ENCODE assay signal across 1 cellular context in the genomic region with DNA sequence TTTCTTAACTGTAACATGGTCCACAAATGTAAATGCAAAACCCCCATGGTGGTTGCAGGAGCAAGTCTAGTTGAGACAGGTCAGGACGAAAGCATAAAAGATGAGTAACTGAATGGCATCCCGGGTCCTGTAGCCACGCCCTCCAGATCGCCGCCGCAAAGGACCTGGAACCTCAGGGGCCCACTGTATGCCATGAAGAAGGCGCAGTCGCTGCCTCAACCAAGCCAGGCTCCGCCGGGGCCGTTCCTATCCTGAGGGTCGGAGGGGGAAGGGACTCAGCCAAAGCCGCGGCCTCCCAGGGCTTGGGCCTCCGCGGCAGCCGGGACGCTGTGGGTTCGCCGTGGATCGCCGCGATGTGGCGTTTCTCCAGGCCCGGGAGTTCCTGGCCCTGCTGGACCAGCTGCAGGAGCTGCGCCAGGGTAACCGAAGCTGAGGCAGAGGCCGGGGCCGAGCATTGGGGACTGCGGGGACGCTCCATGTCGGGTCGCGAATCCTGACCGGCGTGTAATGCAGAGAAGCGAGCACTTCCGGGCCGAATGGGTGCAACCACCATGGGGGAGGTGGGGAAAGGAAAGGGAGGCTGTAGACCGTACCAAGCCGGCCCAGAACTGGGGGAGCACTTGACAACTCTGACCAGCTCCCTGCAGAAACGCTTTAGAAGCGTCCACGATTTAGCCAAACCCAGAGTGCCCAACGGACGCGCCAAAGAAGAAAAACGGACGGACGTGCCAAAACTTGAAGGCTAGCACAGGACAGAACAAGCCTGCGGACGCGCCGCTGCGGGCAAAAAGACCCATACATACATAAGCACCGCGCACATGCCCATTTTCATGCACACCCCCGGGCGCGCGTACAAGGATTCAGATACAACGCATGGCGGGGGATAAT.
TF ChIP-seq lines count a peak whose summit lies in the region.

No MANE protein-coding gene starts in this region.

TF ChIP-seq in HepG2, 621 proteins besides CTCF, POLR2A, EP300 and RAD21 (continued from another document and continues in another):
- peak; percentile 95 for TF ChIP-seq ZNF780A (CRISPR knock-in tag; IDR thresholded peaks at IDR 0.05)
- TF ChIP-seq U2AF1 (optimal IDR thresholded peaks at IDR 0.05; ENCODE audit: low read depth, low read length), result peak; percentile 93
- TF ChIP-seq, protein P1, sequence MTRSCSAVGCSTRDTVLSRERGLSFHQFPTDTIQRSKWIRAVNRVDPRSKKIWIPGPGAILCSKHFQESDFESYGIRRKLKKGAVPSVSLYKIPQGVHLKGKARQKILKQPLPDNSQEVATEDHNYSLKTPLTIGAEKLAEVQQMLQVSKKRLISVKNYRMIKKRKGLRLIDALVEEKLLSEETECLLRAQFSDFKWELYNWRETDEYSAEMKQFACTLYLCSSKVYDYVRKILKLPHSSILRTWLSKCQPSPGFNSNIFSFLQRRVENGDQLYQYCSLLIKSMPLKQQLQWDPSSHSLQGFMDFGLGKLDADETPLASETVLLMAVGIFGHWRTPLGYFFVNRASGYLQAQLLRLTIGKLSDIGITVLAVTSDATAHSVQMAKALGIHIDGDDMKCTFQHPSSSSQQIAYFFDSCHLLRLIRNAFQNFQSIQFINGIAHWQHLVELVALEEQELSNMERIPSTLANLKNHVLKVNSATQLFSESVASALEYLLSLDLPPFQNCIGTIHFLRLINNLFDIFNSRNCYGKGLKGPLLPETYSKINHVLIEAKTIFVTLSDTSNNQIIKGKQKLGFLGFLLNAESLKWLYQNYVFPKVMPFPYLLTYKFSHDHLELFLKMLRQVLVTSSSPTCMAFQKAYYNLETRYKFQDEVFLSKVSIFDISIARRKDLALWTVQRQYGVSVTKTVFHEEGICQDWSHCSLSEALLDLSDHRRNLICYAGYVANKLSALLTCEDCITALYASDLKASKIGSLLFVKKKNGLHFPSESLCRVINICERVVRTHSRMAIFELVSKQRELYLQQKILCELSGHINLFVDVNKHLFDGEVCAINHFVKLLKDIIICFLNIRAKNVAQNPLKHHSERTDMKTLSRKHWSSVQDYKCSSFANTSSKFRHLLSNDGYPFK (CRISPR knock-in tag; IDR thresholded peaks at IDR 0.05; ENCODE audit: borderline replicate concordance), result peak; percentile 93
- TF ChIP-seq RBM22 (optimal IDR thresholded peaks at IDR 0.05; ENCODE audit: low read length), result peak; percentile 100
- TF ChIP-seq SOX5 (CRISPR knock-in tag; IDR thresholded peaks at IDR 0.05; ENCODE audit: borderline replicate concordance), result peak; percentile 53; the same call in 1 of the 2 replicates
- TF ChIP-seq ZBTB20 (CRISPR knock-in tag; IDR thresholded peaks at IDR 0.05; ENCODE audit: borderline replicate concordance, low read depth), result peak; percentile 91; the same call in 1 of the 2 replicates
- TF ChIP-seq, protein P2, sequence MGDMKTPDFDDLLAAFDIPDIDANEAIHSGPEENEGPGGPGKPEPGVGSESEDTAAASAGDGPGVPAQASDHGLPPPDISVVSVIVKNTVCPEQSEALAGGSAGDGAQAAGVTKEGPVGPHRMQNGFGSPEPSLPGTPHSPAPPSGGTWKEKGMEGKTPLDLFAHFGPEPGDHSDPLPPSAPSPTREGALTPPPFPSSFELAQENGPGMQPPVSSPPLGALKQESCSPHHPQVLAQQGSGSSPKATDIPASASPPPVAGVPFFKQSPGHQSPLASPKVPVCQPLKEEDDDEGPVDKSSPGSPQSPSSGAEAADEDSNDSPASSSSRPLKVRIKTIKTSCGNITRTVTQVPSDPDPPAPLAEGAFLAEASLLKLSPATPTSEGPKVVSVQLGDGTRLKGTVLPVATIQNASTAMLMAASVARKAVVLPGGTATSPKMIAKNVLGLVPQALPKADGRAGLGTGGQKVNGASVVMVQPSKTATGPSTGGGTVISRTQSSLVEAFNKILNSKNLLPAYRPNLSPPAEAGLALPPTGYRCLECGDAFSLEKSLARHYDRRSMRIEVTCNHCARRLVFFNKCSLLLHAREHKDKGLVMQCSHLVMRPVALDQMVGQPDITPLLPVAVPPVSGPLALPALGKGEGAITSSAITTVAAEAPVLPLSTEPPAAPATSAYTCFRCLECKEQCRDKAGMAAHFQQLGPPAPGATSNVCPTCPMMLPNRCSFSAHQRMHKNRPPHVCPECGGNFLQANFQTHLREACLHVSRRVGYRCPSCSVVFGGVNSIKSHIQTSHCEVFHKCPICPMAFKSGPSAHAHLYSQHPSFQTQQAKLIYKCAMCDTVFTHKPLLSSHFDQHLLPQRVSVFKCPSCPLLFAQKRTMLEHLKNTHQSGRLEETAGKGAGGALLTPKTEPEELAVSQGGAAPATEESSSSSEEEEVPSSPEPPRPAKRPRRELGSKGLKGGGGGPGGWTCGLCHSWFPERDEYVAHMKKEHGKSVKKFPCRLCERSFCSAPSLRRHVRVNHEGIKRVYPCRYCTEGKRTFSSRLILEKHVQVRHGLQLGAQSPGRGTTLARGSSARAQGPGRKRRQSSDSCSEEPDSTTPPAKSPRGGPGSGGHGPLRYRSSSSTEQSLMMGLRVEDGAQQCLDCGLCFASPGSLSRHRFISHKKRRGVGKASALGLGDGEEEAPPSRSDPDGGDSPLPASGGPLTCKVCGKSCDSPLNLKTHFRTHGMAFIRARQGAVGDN (CRISPR knock-in tag; IDR thresholded peaks at IDR 0.05), result peak; percentile 99
- TF ChIP-seq ZNF878 (CRISPR knock-in tag; IDR thresholded peaks at IDR 0.05), result peak; percentile 98
- TF ChIP-seq, protein P3, sequence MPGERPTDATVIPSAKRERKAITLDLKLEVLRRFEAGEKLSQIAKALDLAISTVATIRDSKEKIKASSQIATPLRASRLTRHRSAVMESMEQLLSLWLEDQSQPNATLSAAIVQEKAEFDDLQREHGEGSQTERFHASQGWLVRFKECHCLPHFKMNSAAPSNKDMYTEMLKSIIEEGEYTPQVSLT (CRISPR knock-in tag; IDR thresholded peaks at IDR 0.05; ENCODE audit: borderline replicate concordance, low read depth), result no peak
- peak; percentile 61; the same call in 1 of the 2 replicates for TF ChIP-seq ZSCAN20 (CRISPR knock-in tag; IDR thresholded peaks at IDR 0.05; ENCODE audit: borderline replicate concordance)
- peak; percentile 59 for TF ChIP-seq ZNF143 (CRISPR knock-in tag; IDR thresholded peaks at IDR 0.05)
- TF ChIP-seq ZNF451 (CRISPR knock-in tag; IDR thresholded peaks at IDR 0.05), result peak; percentile 98
- TF ChIP-seq, protein P4, sequence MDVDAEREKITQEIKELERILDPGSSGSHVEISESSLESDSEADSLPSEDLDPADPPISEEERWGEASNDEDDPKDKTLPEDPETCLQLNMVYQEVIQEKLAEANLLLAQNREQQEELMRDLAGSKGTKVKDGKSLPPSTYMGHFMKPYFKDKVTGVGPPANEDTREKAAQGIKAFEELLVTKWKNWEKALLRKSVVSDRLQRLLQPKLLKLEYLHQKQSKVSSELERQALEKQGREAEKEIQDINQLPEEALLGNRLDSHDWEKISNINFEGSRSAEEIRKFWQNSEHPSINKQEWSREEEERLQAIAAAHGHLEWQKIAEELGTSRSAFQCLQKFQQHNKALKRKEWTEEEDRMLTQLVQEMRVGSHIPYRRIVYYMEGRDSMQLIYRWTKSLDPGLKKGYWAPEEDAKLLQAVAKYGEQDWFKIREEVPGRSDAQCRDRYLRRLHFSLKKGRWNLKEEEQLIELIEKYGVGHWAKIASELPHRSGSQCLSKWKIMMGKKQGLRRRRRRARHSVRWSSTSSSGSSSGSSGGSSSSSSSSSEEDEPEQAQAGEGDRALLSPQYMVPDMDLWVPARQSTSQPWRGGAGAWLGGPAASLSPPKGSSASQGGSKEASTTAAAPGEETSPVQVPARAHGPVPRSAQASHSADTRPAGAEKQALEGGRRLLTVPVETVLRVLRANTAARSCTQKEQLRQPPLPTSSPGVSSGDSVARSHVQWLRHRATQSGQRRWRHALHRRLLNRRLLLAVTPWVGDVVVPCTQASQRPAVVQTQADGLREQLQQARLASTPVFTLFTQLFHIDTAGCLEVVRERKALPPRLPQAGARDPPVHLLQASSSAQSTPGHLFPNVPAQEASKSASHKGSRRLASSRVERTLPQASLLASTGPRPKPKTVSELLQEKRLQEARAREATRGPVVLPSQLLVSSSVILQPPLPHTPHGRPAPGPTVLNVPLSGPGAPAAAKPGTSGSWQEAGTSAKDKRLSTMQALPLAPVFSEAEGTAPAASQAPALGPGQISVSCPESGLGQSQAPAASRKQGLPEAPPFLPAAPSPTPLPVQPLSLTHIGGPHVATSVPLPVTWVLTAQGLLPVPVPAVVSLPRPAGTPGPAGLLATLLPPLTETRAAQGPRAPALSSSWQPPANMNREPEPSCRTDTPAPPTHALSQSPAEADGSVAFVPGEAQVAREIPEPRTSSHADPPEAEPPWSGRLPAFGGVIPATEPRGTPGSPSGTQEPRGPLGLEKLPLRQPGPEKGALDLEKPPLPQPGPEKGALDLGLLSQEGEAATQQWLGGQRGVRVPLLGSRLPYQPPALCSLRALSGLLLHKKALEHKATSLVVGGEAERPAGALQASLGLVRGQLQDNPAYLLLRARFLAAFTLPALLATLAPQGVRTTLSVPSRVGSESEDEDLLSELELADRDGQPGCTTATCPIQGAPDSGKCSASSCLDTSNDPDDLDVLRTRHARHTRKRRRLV (CRISPR knock-in tag; IDR thresholded peaks at IDR 0.05), result peak; percentile 96
- TF ChIP-seq, protein P5, sequence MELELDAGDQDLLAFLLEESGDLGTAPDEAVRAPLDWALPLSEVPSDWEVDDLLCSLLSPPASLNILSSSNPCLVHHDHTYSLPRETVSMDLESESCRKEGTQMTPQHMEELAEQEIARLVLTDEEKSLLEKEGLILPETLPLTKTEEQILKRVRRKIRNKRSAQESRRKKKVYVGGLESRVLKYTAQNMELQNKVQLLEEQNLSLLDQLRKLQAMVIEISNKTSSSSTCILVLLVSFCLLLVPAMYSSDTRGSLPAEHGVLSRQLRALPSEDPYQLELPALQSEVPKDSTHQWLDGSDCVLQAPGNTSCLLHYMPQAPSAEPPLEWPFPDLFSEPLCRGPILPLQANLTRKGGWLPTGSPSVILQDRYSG (CRISPR knock-in tag; IDR thresholded peaks at IDR 0.05), result peak; percentile 67
- TF ChIP-seq NFRKB (IDR thresholded peaks at IDR 0.05), result no peak
- TF ChIP-seq KMT2B (CRISPR knock-in tag; IDR thresholded peaks at IDR 0.05), result peak; percentile 90; the same call in 1 of the 2 replicates
- TF ChIP-seq NR1H2 (CRISPR knock-in tag; IDR thresholded peaks at IDR 0.05; ENCODE audit: borderline replicate concordance, low read depth), result no peak; the same call in 1 of the 2 replicates
- TF ChIP-seq ZFY (CRISPR knock-in tag; IDR thresholded peaks at IDR 0.05), result peak; percentile 99
- TF ChIP-seq SIX4 (CRISPR knock-in tag; IDR thresholded peaks at IDR 0.05), result no peak
- peak; percentile 94; the same call in 1 of the 2 replicates for TF ChIP-seq MEIS1 (CRISPR knock-in tag; IDR thresholded peaks at IDR 0.05; ENCODE audit: borderline replicate concordance)
- peak; percentile 99 for TF ChIP-seq RBFOX2 (IDR thresholded peaks at IDR 0.05; ENCODE audit: low read depth, low read length)
- peak; percentile 63 for TF ChIP-seq MIXL1 (CRISPR knock-in tag; IDR thresholded peaks at IDR 0.05)
- TF ChIP-seq ZNF850 (CRISPR knock-in tag; conservative IDR thresholded peaks at IDR 0.05), result 0 out of 2 replicates have a peak, but pooled peaks have one; percentile 67
- no peak for TF ChIP-seq ZNF570 (CRISPR knock-in tag; IDR thresholded peaks at IDR 0.05; ENCODE audit: borderline replicate concordance)
- TF ChIP-seq TBX2 (CRISPR knock-in tag; IDR thresholded peaks at IDR 0.05; ENCODE audit: borderline replicate concordance), result peak; percentile 90
- 0 out of 2 replicates have a peak, but pooled peaks have one; percentile 22 for TF ChIP-seq ZNF562 (CRISPR knock-in tag; IDR thresholded peaks at IDR 0.05; ENCODE audit: borderline replicate concordance)
- no peak for TF ChIP-seq ZNF7 (CRISPR knock-in tag; IDR thresholded peaks at IDR 0.05)
- TF ChIP-seq ZFX (CRISPR knock-in tag; IDR thresholded peaks at IDR 0.05; ENCODE audit: low read depth), result peak; percentile 100
- TF ChIP-seq TBX3 (IDR thresholded peaks at IDR 0.05; ENCODE audit: borderline replicate concordance), result no peak
- TF ChIP-seq, protein P6, sequence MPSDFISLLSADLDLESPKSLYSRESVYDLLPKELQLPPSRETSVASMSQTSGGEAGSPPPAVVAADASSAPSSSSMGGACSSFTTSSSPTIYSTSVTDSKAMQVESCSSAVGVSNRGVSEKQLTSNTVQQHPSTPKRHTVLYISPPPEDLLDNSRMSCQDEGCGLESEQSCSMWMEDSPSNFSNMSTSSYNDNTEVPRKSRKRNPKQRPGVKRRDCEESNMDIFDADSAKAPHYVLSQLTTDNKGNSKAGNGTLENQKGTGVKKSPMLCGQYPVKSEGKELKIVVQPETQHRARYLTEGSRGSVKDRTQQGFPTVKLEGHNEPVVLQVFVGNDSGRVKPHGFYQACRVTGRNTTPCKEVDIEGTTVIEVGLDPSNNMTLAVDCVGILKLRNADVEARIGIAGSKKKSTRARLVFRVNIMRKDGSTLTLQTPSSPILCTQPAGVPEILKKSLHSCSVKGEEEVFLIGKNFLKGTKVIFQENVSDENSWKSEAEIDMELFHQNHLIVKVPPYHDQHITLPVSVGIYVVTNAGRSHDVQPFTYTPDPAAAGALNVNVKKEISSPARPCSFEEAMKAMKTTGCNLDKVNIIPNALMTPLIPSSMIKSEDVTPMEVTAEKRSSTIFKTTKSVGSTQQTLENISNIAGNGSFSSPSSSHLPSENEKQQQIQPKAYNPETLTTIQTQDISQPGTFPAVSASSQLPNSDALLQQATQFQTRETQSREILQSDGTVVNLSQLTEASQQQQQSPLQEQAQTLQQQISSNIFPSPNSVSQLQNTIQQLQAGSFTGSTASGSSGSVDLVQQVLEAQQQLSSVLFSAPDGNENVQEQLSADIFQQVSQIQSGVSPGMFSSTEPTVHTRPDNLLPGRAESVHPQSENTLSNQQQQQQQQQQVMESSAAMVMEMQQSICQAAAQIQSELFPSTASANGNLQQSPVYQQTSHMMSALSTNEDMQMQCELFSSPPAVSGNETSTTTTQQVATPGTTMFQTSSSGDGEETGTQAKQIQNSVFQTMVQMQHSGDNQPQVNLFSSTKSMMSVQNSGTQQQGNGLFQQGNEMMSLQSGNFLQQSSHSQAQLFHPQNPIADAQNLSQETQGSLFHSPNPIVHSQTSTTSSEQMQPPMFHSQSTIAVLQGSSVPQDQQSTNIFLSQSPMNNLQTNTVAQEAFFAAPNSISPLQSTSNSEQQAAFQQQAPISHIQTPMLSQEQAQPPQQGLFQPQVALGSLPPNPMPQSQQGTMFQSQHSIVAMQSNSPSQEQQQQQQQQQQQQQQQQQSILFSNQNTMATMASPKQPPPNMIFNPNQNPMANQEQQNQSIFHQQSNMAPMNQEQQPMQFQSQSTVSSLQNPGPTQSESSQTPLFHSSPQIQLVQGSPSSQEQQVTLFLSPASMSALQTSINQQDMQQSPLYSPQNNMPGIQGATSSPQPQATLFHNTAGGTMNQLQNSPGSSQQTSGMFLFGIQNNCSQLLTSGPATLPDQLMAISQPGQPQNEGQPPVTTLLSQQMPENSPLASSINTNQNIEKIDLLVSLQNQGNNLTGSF (CRISPR knock-in tag; IDR thresholded peaks at IDR 0.05), result 0 out of 2 replicates have a peak, but pooled peaks have one; percentile 34
- 0 out of 2 replicates have a peak, but pooled peaks have one; percentile 83 for TF ChIP-seq ZFP36L1 (CRISPR knock-in tag; IDR thresholded peaks at IDR 0.05)
- peak; percentile 69; the same call in 1 of the 2 replicates for TF ChIP-seq GLI4 (CRISPR knock-in tag; IDR thresholded peaks at IDR 0.05; ENCODE audit: borderline replicate concordance)
- peak; percentile 31; the same call in 1 of the 2 replicates for TF ChIP-seq XBP1 (CRISPR knock-in tag; IDR thresholded peaks at IDR 0.05)
- TF ChIP-seq, protein P7, sequence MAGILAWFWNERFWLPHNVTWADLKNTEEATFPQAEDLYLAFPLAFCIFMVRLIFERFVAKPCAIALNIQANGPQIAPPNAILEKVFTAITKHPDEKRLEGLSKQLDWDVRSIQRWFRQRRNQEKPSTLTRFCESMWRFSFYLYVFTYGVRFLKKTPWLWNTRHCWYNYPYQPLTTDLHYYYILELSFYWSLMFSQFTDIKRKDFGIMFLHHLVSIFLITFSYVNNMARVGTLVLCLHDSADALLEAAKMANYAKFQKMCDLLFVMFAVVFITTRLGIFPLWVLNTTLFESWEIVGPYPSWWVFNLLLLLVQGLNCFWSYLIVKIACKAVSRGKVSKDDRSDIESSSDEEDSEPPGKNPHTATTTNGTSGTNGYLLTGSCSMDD (CRISPR knock-in tag; IDR thresholded peaks at IDR 0.05), result 0 out of 2 replicates have a peak, but pooled peaks have one; percentile 70
- TF ChIP-seq ISL2 (CRISPR knock-in tag; IDR thresholded peaks at IDR 0.05), result peak; percentile 69
